In genomic region chr2:213934560-213934959, GRCh38 we compare ENCODE assay signal across 8 cellular contexts.
DNase-seq lines count a peak whose midpoint lies in the region; ATAC-seq and TF ChIP-seq lines count a peak whose summit lies in the region.

No MANE protein-coding gene starts in this region.

- TF ChIP-seq CTCF in GM10248 (IDR thresholded peaks at IDR 0.05; ENCODE audit: control extremely low read depth, extremely low read depth, low read depth, missing control alignments) (peak; percentile 54), neural progenitor cell (IDR thresholded peaks at IDR 0.05) (peak; percentile 49)

- DNase-seq in GM10248 (ENCODE audit: extremely low spot score), result peak; percentile 56
- peak; percentile 15 for DNase-seq in adipocyte (ENCODE audit: low read depth)
- DNase-seq in neural progenitor cell (ENCODE audit: low spot score), result peak; percentile 18
- no peak for DNase-seq in stimulated activated effector memory CD8-positive, alpha-beta T cell treated with anti-CD3 and anti-CD28 coated beads, Interleukin-12 subunit alpha, Interleukin-12 subunit beta, amount 100 ng/mL, for 72 hours (ENCODE audit: low spot score in 2 of 2)
- DNase-seq in hippocampal formation (lab: John Stamatoyannopoulos, UW), result no peak
- DNase-seq in stimulated activated CD4-positive, alpha-beta T cell treated with anti-CD3 and anti-CD28 coated beads, Interleukin-2, amount 100 ng/mL, for 24 hours, result no peak

- CTCF ChIA-PET in GM10248 (lab: Yijun Ruan, JAX), result interaction anchor here (1.0 to 2.7 kb wide), 5 partner anchors 9 to 652 kb away, joined by 3 to 7 read pairs (median 4); no protein-coding TSS in a partner anchor

- H3K9ac ChIP-seq in adipocyte (ENCODE audit: low read length) (no peak overlapping the region), neural progenitor cell (no peak overlapping the region)

- no peaks in the 10 kb centered on the region for H3K27me3 ChIP-seq in adipocyte (replicated peaks; ENCODE audit: control insufficient read depth, insufficient read depth, low read length)
- no peaks in the 10 kb centered on the region for H3K27me3 ChIP-seq in neural progenitor cell

- ATAC-seq in GM19467 (IDR thresholded peaks at IDR 0.05; ENCODE audit: unreplicated experiment), result peak; percentile 99
- ATAC-seq in HG03432 (IDR thresholded peaks at IDR 0.05; ENCODE audit: unreplicated experiment), result peak; percentile 98
- no peak for ATAC-seq in stimulated activated effector memory CD8-positive, alpha-beta T cell treated with anti-CD3 and anti-CD28 coated beads, Interleukin-12 subunit alpha, Interleukin-12 subunit beta, amount 100 ng/mL, for 72 hours

- POLR2A ChIA-PET in GM10248 (lab: Yijun Ruan, JAX), result no interaction called here

- H3K27ac ChIP-seq in neural progenitor cell, result no peak overlapping the region

- H3K4me1 ChIP-seq in adipocyte (ENCODE audit: control insufficient read depth, insufficient read depth, low read length), result no peaks in the 10 kb centered on the region
- H3K4me1 ChIP-seq in neural progenitor cell, result no peaks in the 10 kb centered on the region

- no peak overlapping the region for H2AFZ ChIP-seq in neural progenitor cell (replicated peaks)

- no peaks in the 10 kb centered on the region for H3K79me2 ChIP-seq in neural progenitor cell (ENCODE audit: low read depth)

- H3K27me3 Mint-ChIP-seq in neural progenitor cell (ENCODE audit: insufficient read depth, low read depth), result no peaks in the 10 kb centered on the region

- H3K27ac Mint-ChIP-seq in neural progenitor cell, result no peak overlapping the region
- no peak overlapping the region for H3K27ac Mint-ChIP-seq in stimulated activated effector memory CD8-positive, alpha-beta T cell treated with anti-CD3 and anti-CD28 coated beads, Interleukin-12 subunit alpha, Interleukin-12 subunit beta, amount 100 ng/mL, for 72 hours

- H3K4me3 Mint-ChIP-seq in neural progenitor cell, result no peak overlapping the region
- no peak overlapping the region for H3K4me3 Mint-ChIP-seq in stimulated activated effector memory CD8-positive, alpha-beta T cell treated with anti-CD3 and anti-CD28 coated beads, Interleukin-12 subunit alpha, Interleukin-12 subunit beta, amount 100 ng/mL, for 72 hours

- no peak overlapping the region for H3K4me3 ChIP-seq in adipocyte (ENCODE audit: low read length)
- H3K4me3 ChIP-seq in neural progenitor cell, result no peak overlapping the region

- H3K4me1 Mint-ChIP-seq in neural progenitor cell, result no peaks in the 10 kb centered on the region
- no peaks in the 10 kb centered on the region for H3K4me1 Mint-ChIP-seq in stimulated activated effector memory CD8-positive, alpha-beta T cell treated with anti-CD3 and anti-CD28 coated beads, Interleukin-12 subunit alpha, Interleukin-12 subunit beta, amount 100 ng/mL, for 72 hours

- no peaks in the 10 kb centered on the region for H3F3A ChIP-seq in neural progenitor cell (ENCODE audit: low read depth)

- H3K36me3 ChIP-seq in adipocyte (ENCODE audit: control insufficient read depth, insufficient read depth, low read length, severe bottlenecking) (no peaks in the 10 kb centered on the region), neural progenitor cell (no peaks in the 10 kb centered on the region)

- H3K36me3 Mint-ChIP-seq in neural progenitor cell, result no peaks in the 10 kb centered on the region
- no peaks in the 10 kb centered on the region for H3K36me3 Mint-ChIP-seq in stimulated activated effector memory CD8-positive, alpha-beta T cell treated with anti-CD3 and anti-CD28 coated beads, Interleukin-12 subunit alpha, Interleukin-12 subunit beta, amount 100 ng/mL, for 72 hours

- H3K9me3 ChIP-seq in adipocyte (ENCODE audit: control insufficient read depth, low read length) (no peaks in the 10 kb centered on the region), neural progenitor cell (ENCODE audit: low read depth) (no peaks in the 10 kb centered on the region)

- no peaks in the 10 kb centered on the region for H4K20me1 ChIP-seq in neural progenitor cell (ENCODE audit: low read depth)

- peaks cover 4% of the 10 kb centered on the region for H3K9me3 Mint-ChIP-seq in neural progenitor cell
- H3K9me3 Mint-ChIP-seq in stimulated activated effector memory CD8-positive, alpha-beta T cell treated with anti-CD3 and anti-CD28 coated beads, Interleukin-12 subunit alpha, Interleukin-12 subunit beta, amount 100 ng/mL, for 72 hours, result no peaks in the 10 kb centered on the region

- H3K4me2 ChIP-seq in neural progenitor cell, result no peak overlapping the region

Comparison
In these comparisons a context has a peak if more than half of its experiments do, and no peak if none do; other contexts are left out.
1. DNase-seq: peak in GM10248 (single experiment), adipocyte (single experiment) and neural progenitor cell (single experiment); none in stimulated activated effector memory CD8-positive, alpha-beta T cell treated with anti-CD3 and anti-CD28 coated beads, Interleukin-12 subunit alpha, Interleukin-12 subunit beta, amount 100 ng/mL, for 72 hours (0 of 2), hippocampal formation (0 of 2) and stimulated activated CD4-positive, alpha-beta T cell treated with anti-CD3 and anti-CD28 coated beads, Interleukin-2, amount 100 ng/mL, for 24 hours (0 of 2).